In the genomic region with DNA sequence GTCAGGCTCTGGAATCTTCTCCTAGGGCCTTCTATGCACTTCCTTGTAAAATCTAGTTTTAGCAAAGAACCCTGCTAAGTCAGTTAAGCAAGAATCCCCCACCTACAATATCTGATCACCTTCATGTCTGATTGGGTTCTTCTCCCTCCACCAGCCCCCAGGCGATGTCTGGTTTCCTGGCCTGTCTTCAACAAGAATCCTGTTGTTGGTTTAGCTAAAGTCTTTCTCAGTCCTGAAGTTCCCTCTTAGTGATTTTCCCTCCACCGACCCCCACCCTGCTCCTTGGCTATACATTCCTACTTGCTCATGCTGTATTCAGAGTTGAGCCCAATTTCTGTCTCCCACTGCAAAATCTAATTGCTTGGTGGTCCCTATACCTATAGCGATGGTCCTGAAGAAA, we compare ENCODE assay signal across 13 cellular contexts. TPM values are rescaled to one million over a fixed set of nuclear protein-coding genes. Genes with fewer than 3 reads are reported as not detected.
DNase-seq lines count a peak whose midpoint lies in the region; ATAC-seq lines count a peak whose summit lies in the region.
"Had no signal": no experiment of that assay in that cellular context is flagged by ENCODE, and none has a peak within 500 bp of the region (broad histone marks: within the 10 kb centered on the region; RNA-seq: fewer than 3 reads in every experiment).

No MANE protein-coding gene starts in this region.

- no peaks in the 10 kb centered on the region for H3K79me2 ChIP-seq in ACC112 (ENCODE audit: control insufficient read depth, insufficient read depth, low read length, unreplicated experiment)

- H3K27ac ChIP-seq in ACC112 (ENCODE audit: low read depth, low read length), result peak overlapping the region; percentile 75
- no peak overlapping the region for H3K27ac ChIP-seq in naive thymus-derived CD4-positive, alpha-beta T cell (ENCODE audit: low read depth, low read length)
- H3K27ac ChIP-seq: BLaER1 had no signal

- peaks cover 8% of the 10 kb centered on the region for H3K36me3 Mint-ChIP-seq in dendritic cell treated with granulocyte-macrophage colony-stimulating factor and Interleukin-4, amounts not matched to agents 40 ng/mL and 50 ng/mL, for 4 days (ENCODE audit: low read depth)
- peaks cover 0 to 19% (median 6%) of the 10 kb centered on the region in 5 donors for H3K36me3 Mint-ChIP-seq in naive thymus-derived CD4-positive, alpha-beta T cell

- CTCF ChIA-PET in naive thymus-derived CD4-positive, alpha-beta T cell (lab: Charles Lee), result no interaction called here

- no peak overlapping the region for H3K4me3 Mint-ChIP-seq in dendritic cell treated with granulocyte-macrophage colony-stimulating factor and Interleukin-4, amounts not matched to agents 40 ng/mL and 50 ng/mL, for 4 days
- peak overlapping the region in 3 of 10 donors; percentile 5 to 77 (median 21) for H3K4me3 Mint-ChIP-seq in naive thymus-derived CD4-positive, alpha-beta T cell

- peak overlapping the region; percentile 80 for H2AFZ ChIP-seq in ACC112 (ENCODE audit: low read length, unreplicated experiment)

- H3K27me3 ChIP-seq in ACC112 (ENCODE audit: insufficient read depth, low read length), result no peaks in the 10 kb centered on the region
- H3K27me3 ChIP-seq in naive thymus-derived CD4-positive, alpha-beta T cell (ENCODE audit: control insufficient read depth in 2 of 2, insufficient read depth in 2 of 2, low read length in 2 of 2), result no peaks in the 10 kb centered on the region
- H3K27me3 ChIP-seq: BLaER1, spleen had no signal

- peaks cover 18% of the 10 kb centered on the region for H3K4me1 ChIP-seq in ACC112 (ENCODE audit: control insufficient read depth, insufficient read depth, low read length, unreplicated experiment)
- H3K4me1 ChIP-seq in naive thymus-derived CD4-positive, alpha-beta T cell (ENCODE audit: control insufficient read depth in 2 of 2, insufficient read depth in 2 of 2, low read length in 2 of 2), result peaks cover 0 to 9% of the 10 kb centered on the region in 2 donors

- ATAC-seq in naive thymus-derived CD4-positive, alpha-beta T cell, result no peak
- ATAC-seq in GM18511 (IDR thresholded peaks at IDR 0.05; ENCODE audit: unreplicated experiment) (no peak), GM18873 (IDR thresholded peaks at IDR 0.05; ENCODE audit: low FRiP score, unreplicated experiment) (no peak)

- H3K27me3 Mint-ChIP-seq in dendritic cell treated with granulocyte-macrophage colony-stimulating factor and Interleukin-4, amounts not matched to agents 40 ng/mL and 50 ng/mL, for 4 days, result peaks cover 7% of the 10 kb centered on the region
- H3K27me3 Mint-ChIP-seq in naive thymus-derived CD4-positive, alpha-beta T cell, result no peaks in the 10 kb centered on the region

- H3K4me1 Mint-ChIP-seq in dendritic cell treated with granulocyte-macrophage colony-stimulating factor and Interleukin-4, amounts not matched to agents 40 ng/mL and 50 ng/mL, for 4 days (ENCODE audit: low read depth), result peaks cover 43% of the 10 kb centered on the region
- peaks cover 24 to 34% (median 29%) of the 10 kb centered on the region in 7 donors for H3K4me1 Mint-ChIP-seq in naive thymus-derived CD4-positive, alpha-beta T cell

- DNase-seq in KBM-7, result peak; percentile 11
- no peak for DNase-seq in naive thymus-derived CD4-positive, alpha-beta T cell
- DNase-seq in UCSD-AML1 (lab: John Stamatoyannopoulos, UW; ENCODE audit: unreplicated experiment), result no peak
- no peak for DNase-seq in ureter (ENCODE audit: low spot score)
- DNase-seq: activated CD4-positive, CD25-positive, alpha-beta regulatory T cell; NCI-H446 treated with DMSO at 0.1 percent for 48 hours had no signal

- peaks cover 25% of the 10 kb centered on the region for H3K9me3 Mint-ChIP-seq in dendritic cell treated with granulocyte-macrophage colony-stimulating factor and Interleukin-4, amounts not matched to agents 40 ng/mL and 50 ng/mL, for 4 days
- peaks cover 0 to 30% (median 10%) of the 10 kb centered on the region in 11 donors for H3K9me3 Mint-ChIP-seq in naive thymus-derived CD4-positive, alpha-beta T cell

- 0 out of 2 replicates have a peak, but pooled peaks cover 2% of the 10 kb centered on the region for H3K36me3 ChIP-seq in ACC112 (ENCODE audit: insufficient read depth, low read length)
- no peaks in the 10 kb centered on the region for H3K36me3 ChIP-seq in naive thymus-derived CD4-positive, alpha-beta T cell (ENCODE audit: control insufficient read depth in 2 of 3, insufficient read depth in 3 of 3, low read length in 3 of 3)
- H3K36me3 ChIP-seq: BLaER1, spleen had no signal

- intact Hi-C loops in dendritic cell treated with granulocyte-macrophage colony-stimulating factor and Interleukin-4, amounts not matched to agents 40 ng/mL and 50 ng/mL, for 4 days (cut with micrococcal nuclease), result no loop called here
- intact Hi-C loops in naive thymus-derived CD4-positive, alpha-beta T cell (cut with micrococcal nuclease), result no loop called here

- peak overlapping the region; percentile 90 for H3K27ac Mint-ChIP-seq in dendritic cell treated with granulocyte-macrophage colony-stimulating factor and Interleukin-4, amounts not matched to agents 40 ng/mL and 50 ng/mL, for 4 days
- H3K27ac Mint-ChIP-seq in naive thymus-derived CD4-positive, alpha-beta T cell, result peak overlapping the region in 6 of 9 donors; percentile 9 to 92 (median 26)
- H3K27ac Mint-ChIP-seq: activated T-helper 2 cell treated with anti-CD3 and anti-CD28 coated beads, Interferon-gamma antibody, Interleukin-2, Interleukin-4, amounts not matched to agents 10 μg/mL and 5 μg/mL and 100 μg/mL, durations not matched to agents 14 hours and 24 hours and 36 hours had no signal

- H3K9me3 ChIP-seq in naive thymus-derived CD4-positive, alpha-beta T cell (ENCODE audit: control insufficient read depth in 2 of 3, low read length in 3 of 3), result peaks cover 0 to 3% (median 0%) of the 10 kb centered on the region in 3 experiments

- H3K4me3 ChIP-seq in ACC112 (ENCODE audit: low read depth, low read length), result no peak overlapping the region
- H3K4me3 ChIP-seq in naive thymus-derived CD4-positive, alpha-beta T cell (ENCODE audit: low read length), result no peak overlapping the region
- H3K4me3 ChIP-seq: BLaER1 had no signal

- in situ Hi-C loops in KBM-7 (cut with MboI; ENCODE audit: low pct_unique_long_range_greater_than_20kb, low sequenced_read_pairs), result no loop called here

- POLR2A ChIA-PET in naive thymus-derived CD4-positive, alpha-beta T cell (lab: Charles Lee), result interaction anchor here (0.7 kb wide), 1 partner anchor 35 kb away, joined by 4 read pairs; the partner anchor contains the start of gene SLC46A3

RNA-seq across cellular contexts. Expression of gene SLC46A3, which starts 35.2 kb away (rescaled TPM):
- total RNA-seq in naive thymus-derived CD4-positive, alpha-beta T cell, result 10 to 100 TPM; 11.1 to 23.6 (median 12.0) TPM
- 10 to 100 TPM; 34.2 to 39.8 TPM for polyA plus RNA-seq in naive thymus-derived CD4-positive, alpha-beta T cell
- total RNA-seq in ureter, result 12.6 TPM
